Comparison of ENCODE assay signal across 8 cellular contexts in genomic region chr5:124806026-124806856, GRCh38. TPM values are rescaled to one million over a fixed set of nuclear protein-coding genes. Genes with fewer than 3 reads are reported as not detected.
A peak's percentile ranks its signal among the peaks of the same experiment; 100 is the strongest.
DNase-seq lines count a peak whose midpoint lies in the region; ATAC-seq and TF ChIP-seq lines count a peak whose summit lies in the region.

No MANE protein-coding gene starts in this region.

- DNase-seq in HT1080 (ENCODE audit: low read depth) (peak; percentile 44), fibroblast of the aortic adventitia (ENCODE audit: low read depth) (peak; percentile 59)
- no peak for DNase-seq in effector CD8-positive, alpha-beta T cell (lab: John Stamatoyannopoulos, UW)
- DNase-seq in activated CD4-positive, alpha-beta T cell treated with anti-CD3 and anti-CD28 coated beads for 1 hour = no peak
- DNase-seq in stimulated activated CD4-positive, alpha-beta T cell treated with anti-CD3 and anti-CD28 coated beads, Interleukin-12 subunit alpha, Interleukin-12 subunit beta, amount 100 ng/mL, for 4 hours = no peak

- H3K4me3 ChIP-seq in OCI-LY1 (ENCODE audit: low read depth, low read length, poor library complexity, severe bottlenecking) (no peak overlapping the region), fibroblast of the aortic adventitia (ENCODE audit: low read depth, low read length) (no peak overlapping the region), neural cell (ENCODE audit: low read length) (peak overlapping the region; percentile 22)

- H3F3A ChIP-seq in OCI-LY1 (ENCODE audit: insufficient read depth, low read length) = no peaks in the 10 kb centered on the region
- peaks cover 10% of the 10 kb centered on the region for H3F3A ChIP-seq in neural cell (ENCODE audit: insufficient read depth, low read length, poor library complexity, severe bottlenecking)

- H3K36me3 ChIP-seq in OCI-LY1 (ENCODE audit: insufficient read depth, low read length) = no peaks in the 10 kb centered on the region
- no peaks in the 10 kb centered on the region for H3K36me3 ChIP-seq in neural cell (ENCODE audit: insufficient read depth, low read length)

- H3K4me2 ChIP-seq in OCI-LY1 (ENCODE audit: low read length) (no peak overlapping the region), neural cell (ENCODE audit: low read length) (peak overlapping the region; percentile 6)

- H3K27me3 ChIP-seq in OCI-LY1 (ENCODE audit: insufficient read depth, low read length) (no peaks in the 10 kb centered on the region), neural cell (ENCODE audit: insufficient read depth, low read depth, low read length) (no peaks in the 10 kb centered on the region)

- peak; percentile 39 for TF ChIP-seq EP300 in neural cell (conservative IDR thresholded peaks at IDR 0.05; ENCODE audit: poor library complexity, severe bottlenecking)

- peak overlapping the region; percentile 20 for H3K27ac ChIP-seq in OCI-LY1 (ENCODE audit: low read depth, low read length, poor library complexity, severe bottlenecking)
- peak overlapping the region; percentile 53 for H3K27ac ChIP-seq in neural cell (ENCODE audit: low read length)

- H3K79me2 ChIP-seq in OCI-LY1 (ENCODE audit: insufficient read depth, low read length) (no peaks in the 10 kb centered on the region), neural cell (replicated peaks; ENCODE audit: insufficient read depth, low read length) (no peaks in the 10 kb centered on the region)

- TF ChIP-seq RAD21 in neural cell (conservative IDR thresholded peaks at IDR 0.05) = no peak

- no peak for ATAC-seq in GM21737 (IDR thresholded peaks at IDR 0.05; ENCODE audit: unreplicated experiment)

- H3K9me2 ChIP-seq in OCI-LY1 (ENCODE audit: low read depth, low read length) (no peaks in the 10 kb centered on the region), neural cell (ENCODE audit: insufficient read depth, low read length) (no peaks in the 10 kb centered on the region)

- TF ChIP-seq CTCF in OCI-LY1 (IDR thresholded peaks at IDR 0.05; ENCODE audit: low read length) (no peak), fibroblast of the aortic adventitia (IDR thresholded peaks at IDR 0.05; ENCODE audit: insufficient read depth, low read length) (no peak), neural cell (IDR thresholded peaks at IDR 0.05; ENCODE audit: poor library complexity, severe bottlenecking) (no peak)

- no peaks in the 10 kb centered on the region for H3K9me3 ChIP-seq in OCI-LY1 (ENCODE audit: low read length)
- H3K9me3 ChIP-seq in neural cell (ENCODE audit: low read length) = no peaks in the 10 kb centered on the region

- peaks cover 33% of the 10 kb centered on the region for H3K4me1 ChIP-seq in OCI-LY1 (ENCODE audit: insufficient read depth, low read length, severe bottlenecking)

- H4K20me1 ChIP-seq in OCI-LY1 (ENCODE audit: insufficient read depth, low read length) (no peaks in the 10 kb centered on the region), neural cell (ENCODE audit: insufficient read depth) (no peaks in the 10 kb centered on the region)

- no peak overlapping the region for H3K9ac ChIP-seq in OCI-LY1 (ENCODE audit: low read length)
- peak overlapping the region; percentile 9 for H3K9ac ChIP-seq in neural cell (ENCODE audit: low read length)

- peak overlapping the region; percentile 67 for H2AFZ ChIP-seq in OCI-LY1 (ENCODE audit: low read length)
- peak overlapping the region; percentile 16 for H2AFZ ChIP-seq in neural cell (ENCODE audit: low read depth, low read length)

TF ChIP-seq in neural cell, 6 proteins besides CTCF, POLR2A, EP300 and RAD21:
- peak; percentile 35 for TF ChIP-seq SMC3 (conservative IDR thresholded peaks at IDR 0.05; ENCODE audit: poor library complexity)
- peak; percentile 50 for TF ChIP-seq POLR2AphosphoS5 (IDR thresholded peaks at IDR 0.05)
- no peak for TF ChIP-seq TAF1 (IDR thresholded peaks at IDR 0.05; ENCODE audit: low read depth)
- no peak for TF ChIP-seq MXI1 (conservative IDR thresholded peaks at IDR 0.05; ENCODE audit: poor library complexity, severe bottlenecking)
- no peak for TF ChIP-seq EZH2 (IDR thresholded peaks at IDR 0.05; ENCODE audit: borderline replicate concordance, insufficient read depth, low read length, poor library complexity, severe bottlenecking)
- TF ChIP-seq REST (IDR thresholded peaks at IDR 0.05; ENCODE audit: borderline replicate concordance) = no peak

RNA-seq across cellular contexts. Expression of gene ZNF608, which starts 59.8 kb away (rescaled TPM):
- 0.70 and 0.96 TPM in 2 replicates for total RNA-seq in HT1080 (2014; rRNA removed; shearing (Covaris generic))
- polyA plus RNA-seq in HT1080 (2015; cell fraction: cytosol; rRNA removed) = 0.56 and 1.2 TPM in 2 replicates
- 2.0 and 2.1 TPM in 2 replicates for polyA plus RNA-seq in HT1080 (2015; cell fraction: nucleus; rRNA removed)
- total RNA-seq in fibroblast of the aortic adventitia (ENCODE audit: low replicate concordance) = 20.4 and 30.3 TPM in 2 replicates
- polyA plus RNA-seq in neural cell = 32.4 and 39.3 TPM in 2 replicates
- 105 and 110 TPM in 2 replicates for polyA minus RNA-seq in neural cell

Comparison
In these comparisons a context has a peak if more than half of its experiments do, and no peak if none do; other contexts are left out.
1. DNase-seq: peak in HT1080 (single experiment) and fibroblast of the aortic adventitia (single experiment); none in effector CD8-positive, alpha-beta T cell (single experiment), activated CD4-positive, alpha-beta T cell treated with anti-CD3 and anti-CD28 coated beads for 1 hour (single experiment) and stimulated activated CD4-positive, alpha-beta T cell treated with anti-CD3 and anti-CD28 coated beads, Interleukin-12 subunit alpha, Interleukin-12 subunit beta, amount 100 ng/mL, for 4 hours (single experiment).
2. RNA of gene ZNF608, which starts 59.8 kb away (total RNA-seq): 20.4 to 30.3 TPM in fibroblast of the aortic adventitia; 0.70 to 0.96 TPM in HT1080; every median in the first group is over 10 times any median in the second.